Comparison of ENCODE assay signal across 31 cellular contexts in genomic region chr2:3642521-3643215, GRCh38. TPM values are rescaled to one million over a fixed set of nuclear protein-coding genes. Genes with fewer than 3 reads are reported as not detected.
DNase-seq lines count a peak whose midpoint lies in the region; ATAC-seq and TF ChIP-seq lines count a peak whose summit lies in the region.
"Had no signal": no experiment of that assay in that cellular context is flagged by ENCODE, and none has a peak within 500 bp of the region (broad histone marks: within the 10 kb centered on the region; RNA-seq: fewer than 3 reads in every experiment).

No MANE protein-coding gene starts in this region.

- H4K20me1 ChIP-seq in neural progenitor cell (ENCODE audit: low read depth) = no peaks in the 10 kb centered on the region

- no peaks in the 10 kb centered on the region for H3K36me3 Mint-ChIP-seq in endodermal cell (ENCODE audit: low read depth)
- no peaks in the 10 kb centered on the region for H3K36me3 Mint-ChIP-seq in neural progenitor cell
- no peaks in the 10 kb centered on the region for H3K36me3 Mint-ChIP-seq in CD8-positive, alpha-beta T cell
- peaks cover 5% of the 10 kb centered on the region for H3K36me3 Mint-ChIP-seq in Calu3 (ENCODE audit: insufficient read depth, unreplicated experiment)
- H3K36me3 Mint-ChIP-seq: activated naive CD4-positive, alpha-beta T cell treated with anti-CD3 and anti-CD28 coated beads, Interleukin-2, amount 10 ng/mL, durations not matched to agents 7 days and 5 days; mesothelial cell of epicardium; naive thymus-derived CD8-positive, alpha-beta T cell had no signal

- no peak overlapping the region for H3K4me2 ChIP-seq in neural progenitor cell
- H3K4me2 ChIP-seq: SK-N-SH had no signal

- H3K9ac ChIP-seq in endodermal cell (ENCODE audit: extremely low read depth, low read length, poor library complexity, severe bottlenecking) = no peak overlapping the region
- H3K9ac ChIP-seq in neural progenitor cell = no peak overlapping the region
- H3K9ac ChIP-seq: SK-N-SH had no signal

- H3K27me3 Mint-ChIP-seq in endodermal cell (ENCODE audit: insufficient read depth) (peaks cover 7% of the 10 kb centered on the region), neural progenitor cell (ENCODE audit: insufficient read depth, low read depth) (peaks cover 2% of the 10 kb centered on the region), Calu3 (ENCODE audit: unreplicated experiment) (peaks cover 77% of the 10 kb centered on the region)
- H3K27me3 Mint-ChIP-seq in CD8-positive, alpha-beta T cell (ENCODE audit: low read depth) = no peaks in the 10 kb centered on the region
- H3K27me3 Mint-ChIP-seq: activated naive CD4-positive, alpha-beta T cell treated with anti-CD3 and anti-CD28 coated beads, Interleukin-2, amount 10 ng/mL, durations not matched to agents 7 days and 5 days had no signal

- H3K27me3 ChIP-seq in Peyer's patch (no peaks in the 10 kb centered on the region), endodermal cell (ENCODE audit: control insufficient read depth, insufficient read depth, low read length, poor library complexity, severe bottlenecking) (no peaks in the 10 kb centered on the region), neural progenitor cell (no peaks in the 10 kb centered on the region)
- H3K27me3 ChIP-seq in CD8-positive, alpha-beta T cell (ENCODE audit: insufficient read depth, low read length) = no peaks in the 10 kb centered on the region
- H3K27me3 ChIP-seq: ascending aorta, dorsolateral prefrontal cortex, heart right ventricle had no signal

- H3K27ac Mint-ChIP-seq in endodermal cell (no peak overlapping the region), neural progenitor cell (peak overlapping the region; percentile 84), Calu3 (ENCODE audit: unreplicated experiment) (no peak overlapping the region)
- no peak overlapping the region for H3K27ac Mint-ChIP-seq in CD8-positive, alpha-beta T cell
- H3K27ac Mint-ChIP-seq: activated naive CD4-positive, alpha-beta T cell treated with anti-CD3 and anti-CD28 coated beads, Interleukin-2, amount 10 ng/mL, durations not matched to agents 7 days and 5 days; mesothelial cell of epicardium; T-helper 2 cell treated with Interferon-gamma antibody and Interleukin-4, amounts not matched to agents 5 μg/mL and 100 μg/mL, for 36 hours had no signal

- H3K36me3 ChIP-seq in Peyer's patch (no peaks in the 10 kb centered on the region), endodermal cell (ENCODE audit: control insufficient read depth, insufficient read depth, low read length) (no peaks in the 10 kb centered on the region), neural progenitor cell (no peaks in the 10 kb centered on the region)
- H3K36me3 ChIP-seq in CD8-positive, alpha-beta T cell (ENCODE audit: insufficient read depth, low read length) = no peaks in the 10 kb centered on the region
- H3K36me3 ChIP-seq: ascending aorta, HAP-1, heart right ventricle had no signal

- intact Hi-C loops in CD8-positive, alpha-beta T cell (cut with DNase I, micrococcal nuclease) = no loop called here
- intact Hi-C loops in Calu3 (cut with micrococcal nuclease; ENCODE audit: unreplicated experiment) = no loop called here

- no peaks in the 10 kb centered on the region for H3K9me3 ChIP-seq in Peyer's patch
- no peaks in the 10 kb centered on the region for H3K9me3 ChIP-seq in endodermal cell (ENCODE audit: control insufficient read depth, low read length)
- H3K9me3 ChIP-seq in neural progenitor cell (ENCODE audit: low read depth) = no peaks in the 10 kb centered on the region
- no peaks in the 10 kb centered on the region for H3K9me3 ChIP-seq in CD8-positive, alpha-beta T cell (ENCODE audit: low read length)
- H3K9me3 ChIP-seq: ascending aorta, HAP-1, heart right ventricle, SK-N-SH had no signal

- H3K4me3 Mint-ChIP-seq in endodermal cell (no peak overlapping the region), neural progenitor cell (peak overlapping the region; percentile 41), Calu3 (ENCODE audit: low read depth, unreplicated experiment) (no peak overlapping the region)
- H3K4me3 Mint-ChIP-seq in CD8-positive, alpha-beta T cell = no peak overlapping the region
- H3K4me3 Mint-ChIP-seq: activated naive CD4-positive, alpha-beta T cell treated with anti-CD3 and anti-CD28 coated beads, Interleukin-2, amount 10 ng/mL, durations not matched to agents 7 days and 5 days; mesothelial cell of epicardium; naive thymus-derived CD8-positive, alpha-beta T cell; stimulated activated naive CD8-positive, alpha-beta T cell treated with anti-CD3 and anti-CD28 coated beads, Interleukin-15, amount 100 ng/mL, for 72 hours; T-helper 2 cell treated with Interferon-gamma antibody and Interleukin-4, amounts not matched to agents 5 μg/mL and 100 μg/mL, for 36 hours had no signal

- no peaks in the 10 kb centered on the region for H3K79me2 ChIP-seq in neural progenitor cell (ENCODE audit: low read depth)

- H3K4me3 ChIP-seq in Peyer's patch = no peak overlapping the region
- no peak overlapping the region for H3K4me3 ChIP-seq in endodermal cell (ENCODE audit: low read length)
- no peak overlapping the region for H3K4me3 ChIP-seq in neural progenitor cell
- H3K4me3 ChIP-seq in CD8-positive, alpha-beta T cell (ENCODE audit: low read depth, low read length) = no peak overlapping the region
- H3K4me3 ChIP-seq: ascending aorta, dorsolateral prefrontal cortex, HAP-1, heart right ventricle had no signal

- BruUV-seq in Calu3 (replicated peaks; lab: Mats Ljungman, UMichigan) = no TSS peak

- POLR2A ChIA-PET in CD8-positive, alpha-beta T cell (lab: Charles Lee) = no interaction called here

- H3K9me3 Mint-ChIP-seq in endodermal cell = no peaks in the 10 kb centered on the region
- H3K9me3 Mint-ChIP-seq in neural progenitor cell = no peaks in the 10 kb centered on the region
- no peaks in the 10 kb centered on the region for H3K9me3 Mint-ChIP-seq in CD8-positive, alpha-beta T cell
- H3K9me3 Mint-ChIP-seq in Calu3 (ENCODE audit: low read depth, unreplicated experiment) = no peaks in the 10 kb centered on the region
- H3K9me3 Mint-ChIP-seq: activated naive CD4-positive, alpha-beta T cell treated with anti-CD3 and anti-CD28 coated beads, Interleukin-2, amount 10 ng/mL, durations not matched to agents 7 days and 5 days; mesothelial cell of epicardium; naive thymus-derived CD8-positive, alpha-beta T cell; stimulated activated naive CD8-positive, alpha-beta T cell treated with anti-CD3 and anti-CD28 coated beads, Interleukin-15, amount 100 ng/mL, for 72 hours; T-helper 2 cell treated with Interferon-gamma antibody and Interleukin-4, amounts not matched to agents 5 μg/mL and 100 μg/mL, for 36 hours had no signal

- H3K4me1 ChIP-seq in Peyer's patch (no peaks in the 10 kb centered on the region), endodermal cell (ENCODE audit: control insufficient read depth, insufficient read depth, low read length) (no peaks in the 10 kb centered on the region), neural progenitor cell (no peaks in the 10 kb centered on the region)
- H3K4me1 ChIP-seq in CD8-positive, alpha-beta T cell (ENCODE audit: insufficient read depth, low read length) = no peaks in the 10 kb centered on the region
- H3K4me1 ChIP-seq: ascending aorta, HAP-1, heart right ventricle had no signal

- no peaks in the 10 kb centered on the region for H3F3A ChIP-seq in neural progenitor cell (ENCODE audit: low read depth)

- TF ChIP-seq CTCF in Peyer's patch (IDR thresholded peaks at IDR 0.05) (no peak), endodermal cell (conservative IDR thresholded peaks at IDR 0.05) (no peak), neural progenitor cell (IDR thresholded peaks at IDR 0.05) (no peak), Calu3 (IDR thresholded peaks at IDR 0.05; ENCODE audit: unreplicated experiment) (no peak)
- TF ChIP-seq CTCF in CD8-positive, alpha-beta T cell (IDR thresholded peaks at IDR 0.05) = no peak

- no peak for ATAC-seq in CD8-positive, alpha-beta T cell
- ATAC-seq in HG02798 (IDR thresholded peaks at IDR 0.05; ENCODE audit: poor library complexity, unreplicated experiment) = no peak
- ATAC-seq: naive thymus-derived CD8-positive, alpha-beta T cell; stimulated activated naive CD8-positive, alpha-beta T cell treated with anti-CD3 and anti-CD28 coated beads, Interleukin-15, amount 100 ng/mL, for 72 hours had no signal

- no peak overlapping the region for H2AFZ ChIP-seq in neural progenitor cell (replicated peaks)

- H3K4me1 Mint-ChIP-seq in endodermal cell (peaks cover 6% of the 10 kb centered on the region), neural progenitor cell (no peaks in the 10 kb centered on the region), Calu3 (ENCODE audit: low read depth, unreplicated experiment) (no peaks in the 10 kb centered on the region)
- no peaks in the 10 kb centered on the region for H3K4me1 Mint-ChIP-seq in CD8-positive, alpha-beta T cell (ENCODE audit: low read depth)
- H3K4me1 Mint-ChIP-seq: activated naive CD4-positive, alpha-beta T cell treated with anti-CD3 and anti-CD28 coated beads, Interleukin-2, amount 10 ng/mL, durations not matched to agents 7 days and 5 days; mesothelial cell of epicardium had no signal

- CTCF ChIA-PET in CD8-positive, alpha-beta T cell (lab: Charles Lee) = interaction anchor here (1.7 kb wide), 1 partner anchor 9 kb away, joined by 8 read pairs; no protein-coding TSS in a partner anchor
- CTCF ChIA-PET in Calu3 (lab: Charles Lee) = no interaction called here

- DNase-seq in D341Med (ENCODE audit: low spot score) (peak; percentile 7), Peyer's patch (peak in 2 of 3 donors; percentile 22 to 34), endodermal cell (peak; percentile 46), neural progenitor cell (ENCODE audit: low spot score) (no peak), NCI-H146 treated with DMSO at 0.1 percent for 48 hours (lab: John Stamatoyannopoulos, UW; ENCODE audit: unreplicated experiment) (no peak), Calu3 (no peak)
- DNase-seq in CD8-positive, alpha-beta T cell = no peak
- DNase-seq: activated CD4-positive, alpha-beta T cell treated with anti-CD3 and anti-CD28 coated beads, Interleukin-2, amount 50 U/mL, for 4 hours; activated naive CD4-positive, alpha-beta T cell treated with anti-CD3 and anti-CD28 coated beads, Interleukin-2, amount 10 ng/mL, durations not matched to agents 7 days and 5 days; activated T-cell treated with anti-CD3 and anti-CD28 coated beads, Interleukin-2, amount 50 U/mL, for 1 hour; central memory CD4-positive, alpha-beta T cell; DMS 273 treated with DMSO at 0.1 percent for 48 hours; Kasumi-1; MV-4-11; NCI-H1694 treated with DMSO at 0.1 percent for 48 hours; NCI-H526 treated with DMSO at 0.1 percent for 48 hours; SK-N-SH; trophoblast cell had no signal

- TF ChIP-seq POLR2A in Peyer's patch (IDR thresholded peaks at IDR 0.05) = no peak

- 89 to 96% methylated on average over 15 to 18 of the region's 18 CpGs for WGBS in endodermal cell (ENCODE audit: insufficient coverage in 1 of 2, insufficient read length in 1 of 2), 2 experiments

- H3K27ac ChIP-seq in Peyer's patch (no peak overlapping the region), endodermal cell (ENCODE audit: low read depth, low read length) (no peak overlapping the region), neural progenitor cell (no peak overlapping the region)
- no peak overlapping the region for H3K27ac ChIP-seq in CD8-positive, alpha-beta T cell (ENCODE audit: low read depth, low read length)
- H3K27ac ChIP-seq: ascending aorta, C4-2B, dorsolateral prefrontal cortex, heart right ventricle, VCaP had no signal

RNA-seq across cellular contexts. Expression of gene ALLC, which starts 15.3 kb away (rescaled TPM):
- total RNA-seq in Peyer's patch = not detected
- total RNA-seq in endodermal cell = not detected
- polyA plus RNA-seq in endodermal cell (2013, experiment 1 of 2) = not detected
- not detected for polyA plus RNA-seq in endodermal cell (2013, experiment 2 of 2)
- total RNA-seq in neural progenitor cell (ENCODE audit: low replicate concordance) = not detected in 2 replicates
- total RNA-seq in CD8-positive, alpha-beta T cell = not detected
- not detected in 2 replicates for total RNA-seq in Calu3 (2022)
- total RNA-seq: ascending aorta; epithelial cell of proximal tubule; heart right ventricle; mesothelial cell of epicardium; naive thymus-derived CD8-positive, alpha-beta T cell; RPMI7951 had no signal
- polyA plus RNA-seq: naive thymus-derived CD8-positive, alpha-beta T cell; SK-N-SH had no signal

RNA-seq across cellular contexts. Expression of gene COLEC11, which starts 47.8 kb away (rescaled TPM):
- total RNA-seq in Peyer's patch = 1 to 10 TPM in 2 of 4 donors, under 1 TPM in 1, not detected in 1; 0.70 to 5.8 (median 1.1) TPM
- total RNA-seq in endodermal cell = 1 to 10 TPM; 1.1 to 1.5 TPM
- polyA plus RNA-seq in endodermal cell (2013, experiment 1 of 2) = 0.21 TPM
- not detected for polyA plus RNA-seq in endodermal cell (2013, experiment 2 of 2)
- total RNA-seq in neural progenitor cell (ENCODE audit: low replicate concordance) = not detected in 2 replicates
- total RNA-seq in CD8-positive, alpha-beta T cell = not detected
- not detected in 2 replicates for total RNA-seq in Calu3 (2022)
- polyA plus RNA-seq: naive thymus-derived CD8-positive, alpha-beta T cell had no signal

Comparison
In these comparisons a context has a peak if more than half of its experiments do, and no peak if none do; other contexts are left out.
1. DNase-seq: peak in D341Med (single experiment), Peyer's patch (2 of 3) and endodermal cell (single experiment); none in neural progenitor cell (single experiment), CD8-positive, alpha-beta T cell (0 of 7), NCI-H146 treated with DMSO at 0.1 percent for 48 hours (single experiment) and Calu3 (single experiment).